Comparison of ENCODE assay signal across 1 cellular context in the genomic region with DNA sequence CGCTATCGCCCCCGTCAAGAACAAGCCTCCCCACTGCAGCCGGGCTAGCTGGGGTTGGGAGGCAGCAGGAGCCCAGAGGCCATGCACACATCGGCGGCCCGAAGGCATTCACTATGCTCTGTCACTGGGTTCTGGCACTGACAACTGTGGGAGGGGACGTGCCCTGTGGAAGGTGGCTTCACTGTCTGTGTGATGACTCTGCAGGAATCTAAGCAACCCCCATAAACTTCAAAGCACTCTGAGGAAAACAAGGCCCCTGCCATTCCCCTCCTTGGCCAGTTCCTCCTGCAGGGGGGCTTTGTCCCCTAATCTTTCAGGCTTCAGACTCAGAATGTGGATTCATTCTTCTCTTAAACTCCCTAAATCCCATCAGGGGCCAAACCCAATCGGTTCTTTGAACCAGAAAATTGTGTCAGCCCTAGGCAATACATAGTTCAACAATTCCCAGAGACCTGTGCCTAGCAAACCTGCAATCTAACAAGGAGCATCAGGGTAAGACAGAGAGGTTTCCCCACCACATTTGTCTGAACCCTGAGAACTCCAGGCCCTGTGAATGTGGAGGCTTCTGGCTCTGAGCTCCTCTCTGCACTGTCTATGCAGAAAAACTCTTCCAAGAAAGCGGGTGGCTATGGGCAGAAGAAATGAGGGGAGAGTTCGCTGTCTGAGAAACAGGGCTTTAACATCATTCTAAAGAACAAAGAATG.
TF ChIP-seq lines count a peak whose summit lies in the region.

No MANE protein-coding gene starts in this region.

TF ChIP-seq in GM23338, 12 proteins besides CTCF, POLR2A, EP300 and RAD21 (continued from another document):
- TF ChIP-seq, protein P1, sequence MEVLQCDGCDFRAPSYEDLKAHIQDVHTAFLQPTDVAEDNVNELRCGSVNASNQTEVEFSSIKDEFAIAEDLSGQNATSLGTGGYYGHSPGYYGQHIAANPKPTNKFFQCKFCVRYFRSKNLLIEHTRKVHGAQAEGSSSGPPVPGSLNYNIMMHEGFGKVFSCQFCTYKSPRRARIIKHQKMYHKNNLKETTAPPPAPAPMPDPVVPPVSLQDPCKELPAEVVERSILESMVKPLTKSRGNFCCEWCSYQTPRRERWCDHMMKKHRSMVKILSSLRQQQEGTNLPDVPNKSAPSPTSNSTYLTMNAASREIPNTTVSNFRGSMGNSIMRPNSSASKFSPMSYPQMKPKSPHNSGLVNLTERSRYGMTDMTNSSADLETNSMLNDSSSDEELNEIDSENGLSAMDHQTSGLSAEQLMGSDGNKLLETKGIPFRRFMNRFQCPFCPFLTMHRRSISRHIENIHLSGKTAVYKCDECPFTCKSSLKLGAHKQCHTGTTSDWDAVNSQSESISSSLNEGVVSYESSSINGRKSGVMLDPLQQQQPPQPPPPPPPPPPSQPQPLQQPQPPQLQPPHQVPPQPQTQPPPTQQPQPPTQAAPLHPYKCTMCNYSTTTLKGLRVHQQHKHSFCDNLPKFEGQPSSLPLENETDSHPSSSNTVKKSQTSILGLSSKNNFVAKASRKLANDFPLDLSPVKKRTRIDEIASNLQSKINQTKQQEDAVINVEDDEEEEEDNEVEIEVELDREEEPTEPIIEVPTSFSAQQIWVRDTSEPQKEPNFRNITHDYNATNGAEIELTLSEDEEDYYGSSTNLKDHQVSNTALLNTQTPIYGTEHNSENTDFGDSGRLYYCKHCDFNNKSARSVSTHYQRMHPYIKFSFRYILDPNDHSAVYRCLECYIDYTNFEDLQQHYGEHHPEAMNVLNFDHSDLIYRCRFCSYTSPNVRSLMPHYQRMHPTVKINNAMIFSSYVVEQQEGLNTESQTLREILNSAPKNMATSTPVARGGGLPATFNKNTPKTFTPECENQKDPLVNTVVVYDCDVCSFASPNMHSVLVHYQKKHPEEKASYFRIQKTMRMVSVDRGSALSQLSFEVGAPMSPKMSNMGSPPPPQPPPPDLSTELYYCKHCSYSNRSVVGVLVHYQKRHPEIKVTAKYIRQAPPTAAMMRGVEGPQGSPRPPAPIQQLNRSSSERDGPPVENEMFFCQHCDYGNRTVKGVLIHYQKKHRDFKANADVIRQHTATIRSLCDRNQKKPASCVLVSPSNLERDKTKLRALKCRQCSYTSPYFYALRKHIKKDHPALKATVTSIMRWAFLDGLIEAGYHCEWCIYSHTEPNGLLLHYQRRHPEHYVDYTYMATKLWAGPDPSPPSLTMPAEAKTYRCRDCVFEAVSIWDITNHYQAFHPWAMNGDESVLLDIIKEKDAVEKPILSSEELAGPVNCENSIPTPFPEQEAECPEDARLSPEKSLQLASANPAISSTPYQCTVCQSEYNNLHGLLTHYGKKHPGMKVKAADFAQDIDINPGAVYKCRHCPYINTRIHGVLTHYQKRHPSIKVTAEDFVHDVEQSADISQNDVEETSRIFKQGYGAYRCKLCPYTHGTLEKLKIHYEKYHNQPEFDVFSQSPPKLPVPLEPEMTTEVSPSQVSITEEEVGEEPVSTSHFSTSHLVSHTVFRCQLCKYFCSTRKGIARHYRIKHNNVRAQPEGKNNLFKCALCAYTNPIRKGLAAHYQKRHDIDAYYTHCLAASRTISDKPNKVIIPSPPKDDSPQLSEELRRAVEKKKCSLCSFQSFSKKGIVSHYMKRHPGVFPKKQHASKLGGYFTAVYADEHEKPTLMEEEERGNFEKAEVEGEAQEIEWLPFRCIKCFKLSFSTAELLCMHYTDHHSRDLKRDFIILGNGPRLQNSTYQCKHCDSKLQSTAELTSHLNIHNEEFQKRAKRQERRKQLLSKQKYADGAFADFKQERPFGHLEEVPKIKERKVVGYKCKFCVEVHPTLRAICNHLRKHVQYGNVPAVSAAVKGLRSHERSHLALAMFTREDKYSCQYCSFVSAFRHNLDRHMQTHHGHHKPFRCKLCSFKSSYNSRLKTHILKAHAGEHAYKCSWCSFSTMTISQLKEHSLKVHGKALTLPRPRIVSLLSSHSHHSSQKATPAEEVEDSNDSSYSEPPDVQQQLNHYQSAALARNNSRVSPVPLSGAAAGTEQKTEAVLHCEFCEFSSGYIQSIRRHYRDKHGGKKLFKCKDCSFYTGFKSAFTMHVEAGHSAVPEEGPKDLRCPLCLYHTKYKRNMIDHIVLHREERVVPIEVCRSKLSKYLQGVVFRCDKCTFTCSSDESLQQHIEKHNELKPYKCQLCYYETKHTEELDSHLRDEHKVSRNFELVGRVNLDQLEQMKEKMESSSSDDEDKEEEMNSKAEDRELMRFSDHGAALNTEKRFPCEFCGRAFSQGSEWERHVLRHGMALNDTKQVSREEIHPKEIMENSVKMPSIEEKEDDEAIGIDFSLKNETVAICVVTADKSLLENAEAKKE (CRISPR knock-in tag; IDR thresholded peaks at IDR 0.05), result no peak
- TF ChIP-seq EZH2phosphoT487 (IDR thresholded peaks at IDR 0.05; ENCODE audit: unreplicated experiment) (no peak), STAT1 (IDR thresholded peaks at IDR 0.05; ENCODE audit: unreplicated experiment) (no peak), ZNF114 (CRISPR knock-in tag; IDR thresholded peaks at IDR 0.05) (no peak)
- TF ChIP-seq, protein P2, sequence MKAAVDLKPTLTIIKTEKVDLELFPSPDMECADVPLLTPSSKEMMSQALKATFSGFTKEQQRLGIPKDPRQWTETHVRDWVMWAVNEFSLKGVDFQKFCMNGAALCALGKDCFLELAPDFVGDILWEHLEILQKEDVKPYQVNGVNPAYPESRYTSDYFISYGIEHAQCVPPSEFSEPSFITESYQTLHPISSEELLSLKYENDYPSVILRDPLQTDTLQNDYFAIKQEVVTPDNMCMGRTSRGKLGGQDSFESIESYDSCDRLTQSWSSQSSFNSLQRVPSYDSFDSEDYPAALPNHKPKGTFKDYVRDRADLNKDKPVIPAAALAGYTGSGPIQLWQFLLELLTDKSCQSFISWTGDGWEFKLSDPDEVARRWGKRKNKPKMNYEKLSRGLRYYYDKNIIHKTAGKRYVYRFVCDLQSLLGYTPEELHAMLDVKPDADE (IDR thresholded peaks at IDR 0.05), result no peak
TF ChIP-seq in GM23338: peak in this region for 0.
